10 cellular contexts compared by ENCODE assay signal in the genomic region with DNA sequence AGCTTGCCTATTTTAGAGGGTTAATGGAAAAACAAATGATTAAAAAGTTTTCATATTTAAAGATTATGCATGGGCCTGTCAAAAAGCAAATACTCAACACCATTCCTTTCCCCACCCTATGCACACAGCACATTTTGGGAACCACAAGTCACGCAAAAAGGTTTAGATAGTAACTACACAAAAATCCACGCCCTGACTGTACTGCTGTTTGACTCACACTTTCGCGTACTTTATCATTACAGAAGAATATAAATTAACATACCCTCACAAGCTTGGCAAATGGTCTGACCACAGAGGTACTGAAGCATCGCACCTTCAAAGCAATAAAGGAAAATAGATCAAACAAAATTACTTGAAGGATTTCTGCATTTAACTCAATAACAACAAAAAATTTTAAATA. TPM values are rescaled to one million over a fixed set of nuclear protein-coding genes. Genes with fewer than 3 reads are reported as not detected.
DNase-seq lines count a peak whose midpoint lies in the region; ATAC-seq and TF ChIP-seq lines count a peak whose summit lies in the region.
"Had no signal": no experiment of that assay in that cellular context is flagged by ENCODE, and none has a peak within 500 bp of the region (broad histone marks: within the 10 kb centered on the region; RNA-seq: fewer than 3 reads in every experiment).

No MANE protein-coding gene starts in this region.

- peaks cover 49% of the 10 kb centered on the region for H3K79me2 ChIP-seq in DND-41 (ENCODE audit: insufficient read depth, low read length)
- H3K79me2 ChIP-seq in Karpas-422 (ENCODE audit: low read length) = peaks cover 49% of the 10 kb centered on the region
- H3K79me2 ChIP-seq in neural progenitor cell (ENCODE audit: low read depth) = peaks cover 43% of the 10 kb centered on the region
- H3K79me2 ChIP-seq in mesendoderm (ENCODE audit: control insufficient read depth, insufficient read depth, low read length) = peaks cover 14% of the 10 kb centered on the region

- H3K9ac ChIP-seq in DND-41 (ENCODE audit: low read depth, low read length) (peak overlapping the region; percentile 96), Karpas-422 (ENCODE audit: low read length) (peak overlapping the region; percentile 93), neural progenitor cell (no peak overlapping the region), mesendoderm (ENCODE audit: low read length) (no peak overlapping the region)

- no peak overlapping the region for H3K18ac ChIP-seq in mesendoderm (ENCODE audit: low read length)

- H3K23ac ChIP-seq in mesendoderm (ENCODE audit: low read length) = no peak overlapping the region

- H2AK5ac ChIP-seq in mesendoderm (ENCODE audit: low read length) = no peak overlapping the region

- ATAC-seq in DND-41 (ENCODE audit: insufficient read depth, low read depth) (no peak), GM18519 (IDR thresholded peaks at IDR 0.05; ENCODE audit: low FRiP score, unreplicated experiment) (no peak), HG03175 (IDR thresholded peaks at IDR 0.05; ENCODE audit: unreplicated experiment) (no peak)
- ATAC-seq: mucosa of descending colon had no signal

- no peak overlapping the region for H3K56ac ChIP-seq in mesendoderm (ENCODE audit: low read length)

- no CpG with 5 or more reads among the region's 5 CpGs for WGBS in mesendoderm (ENCODE audit: extremely low coverage, insufficient coverage, low lambda C conversion rate)

- no peak overlapping the region for H4K8ac ChIP-seq in mesendoderm (ENCODE audit: low read depth, low read length)

- DNase-seq in DND-41 (no peak), Karpas-422 (no peak), dorsolateral prefrontal cortex (no peak), neural progenitor cell (ENCODE audit: low spot score) (no peak), epidermal melanocyte (ENCODE audit: insufficient read length, low spot score) (no peak), mesendoderm (no peak)
- DNase-seq: mucosa of descending colon, NCI-H524 had no signal

- H2BK15ac ChIP-seq in mesendoderm (replicated peaks; ENCODE audit: low read depth) = no peak overlapping the region

- H3K4me3 ChIP-seq in DND-41 (ENCODE audit: low read depth in 1 of 2, low read length in 2 of 2) (peak overlapping the region in 1 of 2 experiments; percentile 98; a peak in 2 of 4 replicates), Karpas-422 (ENCODE audit: low read length) (peak overlapping the region; percentile 95), dorsolateral prefrontal cortex (peak overlapping the region in 55 of 59 donors; percentile 64 to 100 (median 91)), neural progenitor cell (peak overlapping the region; percentile 90), mesendoderm (ENCODE audit: low read length) (no peak overlapping the region)

- peak overlapping the region; percentile 70 for H3K4me2 ChIP-seq in DND-41 (ENCODE audit: insufficient read depth, low read length)
- H3K4me2 ChIP-seq in Karpas-422 (ENCODE audit: low read depth, low read length, poor library complexity, severe bottlenecking) = peak overlapping the region; percentile 86
- H3K4me2 ChIP-seq in neural progenitor cell = peak overlapping the region; percentile 95
- H3K4me2 ChIP-seq in mesendoderm (ENCODE audit: low read length) = no peak overlapping the region

- H3K36me3 ChIP-seq in DND-41 (ENCODE audit: insufficient read depth, low read length) (peaks cover 55% of the 10 kb centered on the region), Karpas-422 (ENCODE audit: insufficient read depth, low read length) (peaks cover 35% of the 10 kb centered on the region), neural progenitor cell (peaks cover 28% of the 10 kb centered on the region), mesendoderm (ENCODE audit: control insufficient read depth, insufficient read depth, low read length) (no peaks in the 10 kb centered on the region)

- no peak overlapping the region for H3K27ac Mint-ChIP-seq in neural progenitor cell

- H3K9me3 ChIP-seq in DND-41 (ENCODE audit: insufficient read depth, low read length, severe bottlenecking) (no peaks in the 10 kb centered on the region), Karpas-422 (ENCODE audit: low read length) (no peaks in the 10 kb centered on the region), neural progenitor cell (ENCODE audit: low read depth) (no peaks in the 10 kb centered on the region)
- H3K9me3 ChIP-seq: mucosa of descending colon had no signal

- intact Hi-C loops in dorsolateral prefrontal cortex (cut with DNase I) = loop anchor here (10.0 kb wide), 1 partner anchor 711 kb away; no protein-coding TSS in a partner anchor

- H3K9me2 ChIP-seq in Karpas-422 (replicated peaks; ENCODE audit: insufficient read depth, low read length) = no peaks in the 10 kb centered on the region

- no peak overlapping the region for H3K4ac ChIP-seq in mesendoderm (ENCODE audit: low read depth, low read length)

- H3K4me1 Mint-ChIP-seq in neural progenitor cell = peaks cover 16% of the 10 kb centered on the region

- H3K27me3 Mint-ChIP-seq in neural progenitor cell (ENCODE audit: insufficient read depth, low read depth) = peaks cover 2% of the 10 kb centered on the region

- peaks cover 14% of the 10 kb centered on the region for H3K36me3 Mint-ChIP-seq in neural progenitor cell

- H3K4me1 ChIP-seq in DND-41 (ENCODE audit: insufficient read depth, low read length) (peaks cover 30% of the 10 kb centered on the region), Karpas-422 (ENCODE audit: low read length) (peaks cover 16% of the 10 kb centered on the region), neural progenitor cell (peaks cover 13% of the 10 kb centered on the region), mesendoderm (ENCODE audit: control insufficient read depth, low read depth, low read length) (no peaks in the 10 kb centered on the region)

- H3K27me3 ChIP-seq in DND-41 (ENCODE audit: insufficient read depth, low read length, poor library complexity) (no peaks in the 10 kb centered on the region), Karpas-422 (ENCODE audit: low read length) (no peaks in the 10 kb centered on the region), dorsolateral prefrontal cortex (no peaks in the 10 kb centered on the region), neural progenitor cell (no peaks in the 10 kb centered on the region), mesendoderm (ENCODE audit: insufficient read depth, low read length, poor library complexity) (no peaks in the 10 kb centered on the region)

- H4K20me1 ChIP-seq in DND-41 (ENCODE audit: insufficient read depth, low read length) = no peaks in the 10 kb centered on the region
- H4K20me1 ChIP-seq in Karpas-422 (ENCODE audit: insufficient read depth, low read depth, low read length) = peaks cover 11% of the 10 kb centered on the region; the same call in 1 of the 2 replicates
- peaks cover 4% of the 10 kb centered on the region for H4K20me1 ChIP-seq in neural progenitor cell (ENCODE audit: low read depth)

- TF ChIP-seq CTCF in DND-41 (IDR thresholded peaks at IDR 0.05; ENCODE audit: borderline replicate concordance, extremely low read depth, low read length, poor library complexity, severe bottlenecking) (no peak), dorsolateral prefrontal cortex (IDR thresholded peaks at IDR 0.05 in 54 of 56, conservative IDR thresholded peaks at IDR 0.05 in 2 of 56; ENCODE audit: low read depth in 1 of 56, partially characterized antibody in 56 of 56) (no peak), neural progenitor cell (IDR thresholded peaks at IDR 0.05) (no peak)

- peaks cover 10% of the 10 kb centered on the region for H3F3A ChIP-seq in neural progenitor cell (ENCODE audit: low read depth)

- H3K27ac ChIP-seq in DND-41 (ENCODE audit: low read length) = no peak overlapping the region
- H3K27ac ChIP-seq in Karpas-422 (ENCODE audit: low read length) = peak overlapping the region; percentile 71
- peak overlapping the region in 7 of 59 donors; percentile 3 to 97 (median 21) for H3K27ac ChIP-seq in dorsolateral prefrontal cortex
- H3K27ac ChIP-seq in neural progenitor cell = no peak overlapping the region
- no peak overlapping the region for H3K27ac ChIP-seq in mesendoderm (ENCODE audit: low read depth, low read length)

- H4K5ac ChIP-seq in mesendoderm (ENCODE audit: low read length) = no peak overlapping the region

- H2BK5ac ChIP-seq in mesendoderm (ENCODE audit: low read length) = no peak overlapping the region

- H3K79me1 ChIP-seq in mesendoderm (ENCODE audit: low read length) = peaks cover 8% of the 10 kb centered on the region

- no peak overlapping the region for H2AFZ ChIP-seq in DND-41 (ENCODE audit: low read depth, low read length)
- no peak overlapping the region for H2AFZ ChIP-seq in Karpas-422 (ENCODE audit: low read length)
- H2AFZ ChIP-seq in neural progenitor cell (replicated peaks) = no peak overlapping the region

- H2BK120ac ChIP-seq in mesendoderm (ENCODE audit: low read depth, low read length) = no peak overlapping the region

- no peaks in the 10 kb centered on the region for H3K9me3 Mint-ChIP-seq in neural progenitor cell

- peak overlapping the region; percentile 98 for H3K4me3 Mint-ChIP-seq in neural progenitor cell

RNA-seq across cellular contexts. Expression of a gene that starts 1.4 kb away (rescaled TPM):
- 310 and 335 TPM in 2 replicates for total RNA-seq in Karpas-422 (2014; rRNA removed; shearing (Covaris generic); ENCODE audit: low replicate concordance)
- total RNA-seq in dorsolateral prefrontal cortex (100 to 1,000 TPM; 104 to 254 (median 186) TPM), neural progenitor cell (ENCODE audit: low replicate concordance) (271 and 309 TPM in 2 replicates)
- 445 TPM for polyA plus RNA-seq in mesendoderm (2013, experiment 1 of 2)
- polyA plus RNA-seq in mesendoderm (2013, experiment 2 of 2) = 443 TPM

Comparison
In these comparisons a context has a peak if more than half of its experiments do, and no peak if none do; other contexts are left out.
1. H3K9ac ChIP-seq: peak in DND-41 (single experiment) and Karpas-422 (single experiment); none in neural progenitor cell (single experiment) and mesendoderm (single experiment).